In the genomic region with DNA sequence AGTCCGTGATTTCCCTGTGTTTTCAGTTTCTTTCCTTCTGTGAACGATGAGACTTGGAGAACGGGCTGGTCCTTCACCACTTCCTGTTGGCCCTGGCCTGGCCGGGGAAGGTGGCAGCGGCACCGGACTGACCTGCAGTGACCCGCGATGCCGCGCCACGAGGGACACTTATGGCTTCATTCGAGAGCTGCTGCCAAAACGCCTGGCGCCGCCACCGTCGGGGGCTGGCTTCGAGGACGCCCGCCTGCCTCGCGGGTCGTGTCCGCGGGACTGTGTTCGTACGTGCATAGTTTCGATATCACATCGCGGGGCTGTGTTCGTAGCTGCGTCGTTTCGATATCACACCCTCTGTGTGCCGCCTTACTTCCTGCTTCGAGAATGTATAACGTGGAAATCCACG, we compare ENCODE assay signal across 1 cellular context.
TF ChIP-seq lines count a peak whose summit lies in the region.

No MANE protein-coding gene starts in this region.

TF ChIP-seq in endothelial cell of umbilical vein, 7 proteins besides CTCF, POLR2A, EP300 and RAD21:
- TF ChIP-seq, protein P1, sequence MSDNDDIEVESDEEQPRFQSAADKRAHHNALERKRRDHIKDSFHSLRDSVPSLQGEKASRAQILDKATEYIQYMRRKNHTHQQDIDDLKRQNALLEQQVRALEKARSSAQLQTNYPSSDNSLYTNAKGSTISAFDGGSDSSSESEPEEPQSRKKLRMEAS (IDR thresholded peaks at IDR 0.05; ENCODE audit: insufficient read depth, insufficient read length): no peak
- TF ChIP-seq GATA2 (IDR thresholded peaks at IDR 0.05; ENCODE audit: insufficient read depth, insufficient read length, low read depth, low read length): no peak
- no peak for TF ChIP-seq FOS (IDR thresholded peaks at IDR 0.05; ENCODE audit: borderline replicate concordance, insufficient read depth, low read length)
- no peak for TF ChIP-seq POLR2AphosphoS5 (IDR thresholded peaks at IDR 0.05; ENCODE audit: insufficient read depth, low read depth, low read length)
- TF ChIP-seq EZH2 (IDR thresholded peaks at IDR 0.05; ENCODE audit: borderline replicate concordance, low read depth, low read length, severe bottlenecking): no peak
- no peak for TF ChIP-seq JUN (IDR thresholded peaks at IDR 0.05; ENCODE audit: borderline replicate concordance, insufficient read depth, insufficient read length, low read depth)
- no peak for TF ChIP-seq MYC (IDR thresholded peaks at IDR 0.05; ENCODE audit: low read depth, low read length)
